ENCODE assay signal across 28 cellular contexts in the genomic region with DNA sequence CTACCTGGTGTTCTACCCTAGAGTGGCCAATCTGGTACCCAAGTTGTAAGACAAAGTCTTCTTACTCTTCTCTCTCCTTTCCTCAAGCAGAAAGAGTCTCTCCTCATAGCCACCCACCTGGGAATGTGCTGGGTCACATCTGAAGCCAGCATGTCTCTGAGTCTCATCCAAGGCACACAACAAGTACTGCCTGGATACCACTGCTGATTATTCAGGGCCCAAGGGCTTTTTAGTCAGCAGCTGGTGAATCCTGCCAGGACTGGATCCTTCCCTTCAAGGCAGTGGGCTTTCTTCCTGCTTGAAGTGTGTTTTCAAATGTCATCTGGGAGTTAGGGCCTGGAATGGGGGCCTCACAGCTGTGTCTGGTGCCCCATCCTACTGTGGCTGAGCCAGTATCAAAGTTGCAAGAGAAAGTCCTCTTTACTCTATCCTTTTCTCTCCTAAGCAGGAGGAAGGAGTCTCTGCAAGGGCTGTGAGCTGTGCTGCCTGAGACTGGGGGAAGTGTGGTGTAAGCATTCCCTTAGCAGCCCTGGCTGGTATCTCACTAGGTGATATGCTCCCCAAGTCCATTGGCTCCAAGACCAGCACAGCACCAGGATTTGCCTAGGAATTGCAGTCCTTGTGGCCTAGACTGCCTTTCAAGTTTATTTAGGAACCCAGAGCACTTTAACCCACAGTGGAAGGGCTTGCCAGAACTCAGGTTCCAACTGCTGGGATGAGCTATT. TPM values are rescaled to one million over a fixed set of nuclear protein-coding genes. Genes with fewer than 3 reads are reported as not detected.
"Had no signal": no experiment of that assay in that cellular context is flagged by ENCODE, and none has a peak within 500 bp of the region (broad histone marks: within the 10 kb centered on the region; RNA-seq: fewer than 3 reads in every experiment).

No MANE protein-coding gene starts in this region.

- DNase-seq: activated CD4-positive, alpha-beta T cell treated with anti-CD3 and anti-CD28 coated beads for 4 hours; activated CD8-positive, alpha-beta memory T cell treated with anti-CD3 and anti-CD28 coated beads, Interleukin-2, amount 50 U/mL, for 48 hours; activated CD8-positive, alpha-beta T cell treated with anti-CD3 and anti-CD28 coated beads for 36 hours; activated naive CD4-positive, alpha-beta T cell; activated naive CD8-positive, alpha-beta T cell treated with anti-CD3 and anti-CD28 coated beads, Interleukin-2, amount 50 U/mL, for 24 hours; activated T-cell treated with anti-CD3 and anti-CD28 coated beads, Interleukin-2, amount 50 U/mL, for 1 hour; amniotic stem cell; body of pancreas; MM.1S; NCI-H1105; NCI-H1436; NCI-H1694 treated with DMSO at 0.1 percent for 48 hours; NCI-H2029 treated with DMSO at 0.1 percent for 48 hours; NCI-H345; NCI-H510A; NCI-H526 treated with DMSO at 0.1 percent for 48 hours; NCI-H82; RPMI8226; T-cell; T-helper 2 cell; T1000 had no signal

- H3K4me1 ChIP-seq: ascending aorta, body of pancreas had no signal

- H3K27ac Mint-ChIP-seq: activated CD8-positive, alpha-beta T cell treated with anti-CD3 and anti-CD28 coated beads for 36 hours; activated naive CD4-positive, alpha-beta T cell treated with anti-CD3 and anti-CD28 coated beads, Interleukin-2, amount 50 U/mL, for 72 hours; activated naive CD8-positive, alpha-beta T cell treated with anti-CD3 and anti-CD28 coated beads, Interleukin-2, amount 50 U/mL, for 24 hours; T-cell had no signal

- H3K9me3 ChIP-seq: body of pancreas had no signal

- H3K4me3 ChIP-seq: ascending aorta, body of pancreas, SK-N-MC had no signal

- H3K27me3 ChIP-seq: ascending aorta, body of pancreas had no signal

- H3K27me3 Mint-ChIP-seq: activated CD8-positive, alpha-beta T cell treated with anti-CD3 and anti-CD28 coated beads for 36 hours; activated naive CD8-positive, alpha-beta T cell treated with anti-CD3 and anti-CD28 coated beads, Interleukin-2, amount 50 U/mL, for 24 hours; central memory CD8-positive, alpha-beta T cell; T-cell had no signal

- H3K27ac ChIP-seq: ascending aorta, body of pancreas, SK-N-MC, VCaP had no signal

- ATAC-seq: activated CD8-positive, alpha-beta T cell treated with anti-CD3 and anti-CD28 coated beads for 36 hours; activated naive CD4-positive, alpha-beta T cell treated with anti-CD3 and anti-CD28 coated beads, Interleukin-2, amount 50 U/mL, for 72 hours; activated naive CD8-positive, alpha-beta T cell treated with anti-CD3 and anti-CD28 coated beads, Interleukin-2, amount 50 U/mL, for 24 hours; body of pancreas; Right ventricle myocardium inferior; T-cell had no signal

- H3K4me3 Mint-ChIP-seq: activated CD8-positive, alpha-beta T cell treated with anti-CD3 and anti-CD28 coated beads for 36 hours; activated naive CD8-positive, alpha-beta T cell treated with anti-CD3 and anti-CD28 coated beads, Interleukin-2, amount 50 U/mL, for 24 hours; central memory CD8-positive, alpha-beta T cell; T-cell had no signal

- H3K4me1 Mint-ChIP-seq: activated naive CD8-positive, alpha-beta T cell treated with anti-CD3 and anti-CD28 coated beads, Interleukin-2, amount 50 U/mL, for 24 hours; central memory CD8-positive, alpha-beta T cell had no signal

RNA-seq across cellular contexts. Expression of a gene that starts 27.2 kb away (rescaled TPM):
- total RNA-seq: OCI-LY7 had no signal

RNA-seq across cellular contexts. Expression of a gene that starts 55.6 kb away (rescaled TPM):
- total RNA-seq: OCI-LY7 had no signal
